In genomic region chr1:40785446-40785845, GRCh38 we compare ENCODE assay signal across 14 cellular contexts. TPM values are rescaled to one million over a fixed set of nuclear protein-coding genes. Genes with fewer than 3 reads are reported as not detected.
A peak's percentile ranks its signal among the peaks of the same experiment; 100 is the strongest.
DNase-seq lines count a peak whose midpoint lies in the region; ATAC-seq and TF ChIP-seq lines count a peak whose summit lies in the region.
"Had no signal": no experiment of that assay in that cellular context is flagged by ENCODE, and none has a peak within 500 bp of the region (broad histone marks: within the 10 kb centered on the region; RNA-seq: fewer than 3 reads in every experiment).

No MANE protein-coding gene starts in this region.

- peaks cover 34% of the 10 kb centered on the region for H3K27me3 Mint-ChIP-seq in activated naive CD8-positive, alpha-beta T cell treated with anti-CD3 and anti-CD28 coated beads, Interleukin-2, amount 10 ng/mL, durations not matched to agents 7 days and 5 days
- peaks cover 24% of the 10 kb centered on the region for H3K27me3 Mint-ChIP-seq in activated naive CD8-positive, alpha-beta T cell treated with anti-CD3 and anti-CD28 coated beads, Interleukin-2, amount 50 U/mL, for 24 hours
- H3K27me3 Mint-ChIP-seq in naive thymus-derived CD4-positive, alpha-beta T cell, result peaks cover 14 to 42% (median 30%) of the 10 kb centered on the region in 5 donors

- H3K4me3 Mint-ChIP-seq in activated naive CD8-positive, alpha-beta T cell treated with anti-CD3 and anti-CD28 coated beads, Interleukin-2, amount 10 ng/mL, durations not matched to agents 7 days and 5 days, result peak overlapping the region; percentile 68
- no peak overlapping the region for H3K4me3 Mint-ChIP-seq in activated naive CD8-positive, alpha-beta T cell treated with anti-CD3 and anti-CD28 coated beads, Interleukin-2, amount 50 U/mL, for 24 hours
- peak overlapping the region in 9 of 10 donors; percentile 16 to 86 (median 49) for H3K4me3 Mint-ChIP-seq in naive thymus-derived CD4-positive, alpha-beta T cell
- H3K4me3 Mint-ChIP-seq: activated CD4-positive, alpha-beta memory T cell treated with anti-CD3 and anti-CD28 coated beads, Interleukin-2, amount 10 ng/mL, durations not matched to agents 7 days and 5 days had no signal

- no peak for TF ChIP-seq POLR2A in testis (IDR thresholded peaks at IDR 0.05)

- DNase-seq in activated naive CD8-positive, alpha-beta T cell treated with anti-CD3 and anti-CD28 coated beads, Interleukin-2, amount 10 ng/mL, durations not matched to agents 7 days and 5 days, result no peak
- DNase-seq in activated naive CD8-positive, alpha-beta T cell treated with anti-CD3 and anti-CD28 coated beads, Interleukin-2, amount 50 U/mL, for 24 hours, result no peak
- peak; percentile 62 for DNase-seq in cerebellum (ENCODE audit: low spot score)
- DNase-seq in naive thymus-derived CD4-positive, alpha-beta T cell, result no peak
- DNase-seq in thoracic aorta (ENCODE audit: low spot score), result no peak
- no peak for DNase-seq in testis
- DNase-seq in BE2C, result no peak
- DNase-seq in activated naive CD4-positive, alpha-beta T cell treated with anti-CD3 and anti-CD28 coated beads, Interleukin-2, amount 50 U/mL, for 16 hours, result no peak
- DNase-seq: activated CD4-positive, alpha-beta memory T cell treated with anti-CD3 and anti-CD28 coated beads, Interleukin-2, amount 10 ng/mL, durations not matched to agents 7 days and 5 days; islet precursor cell; NCI-H1417; NCI-H2171 treated with DMSO at 0.1 percent for 48 hours; stimulated activated naive CD4-positive, alpha-beta T cell had no signal

- no peak overlapping the region for H3K27ac Mint-ChIP-seq in activated naive CD8-positive, alpha-beta T cell treated with anti-CD3 and anti-CD28 coated beads, Interleukin-2, amount 10 ng/mL, durations not matched to agents 7 days and 5 days
- H3K27ac Mint-ChIP-seq in activated naive CD8-positive, alpha-beta T cell treated with anti-CD3 and anti-CD28 coated beads, Interleukin-2, amount 50 U/mL, for 24 hours, result no peak overlapping the region
- H3K27ac Mint-ChIP-seq in naive thymus-derived CD4-positive, alpha-beta T cell, result peak overlapping the region in 1 of 9 donors; percentile 58
- H3K27ac Mint-ChIP-seq: activated CD4-positive, alpha-beta memory T cell treated with anti-CD3 and anti-CD28 coated beads, Interleukin-2, amount 10 ng/mL, durations not matched to agents 7 days and 5 days had no signal

- no peak for TF ChIP-seq CTCF in thoracic aorta (IDR thresholded peaks at IDR 0.05)
- TF ChIP-seq CTCF in testis (IDR thresholded peaks at IDR 0.05), result no peak
- no peak for TF ChIP-seq CTCF in BE2C (IDR thresholded peaks at IDR 0.05; ENCODE audit: low read depth, low read length)

- 93 to 94% methylated on average over 5 to 7 of the region's 7 CpGs for WGBS in testis, 2 donors

- no peaks in the 10 kb centered on the region for H3K9me3 ChIP-seq in naive thymus-derived CD4-positive, alpha-beta T cell (ENCODE audit: control insufficient read depth in 2 of 3, low read length in 3 of 3)
- no peaks in the 10 kb centered on the region for H3K9me3 ChIP-seq in thoracic aorta
- no peaks in the 10 kb centered on the region for H3K9me3 ChIP-seq in testis
- no peaks in the 10 kb centered on the region for H3K9me3 ChIP-seq in BE2C

- H3K4me3 ChIP-seq in naive thymus-derived CD4-positive, alpha-beta T cell (ENCODE audit: low read length), result no peak overlapping the region
- H3K4me3 ChIP-seq in thoracic aorta (peak overlapping the region; percentile 67), testis (no peak overlapping the region), BE2C (ENCODE audit: low read depth, low read length) (no peak overlapping the region)

- intact Hi-C loops in naive thymus-derived CD4-positive, alpha-beta T cell (cut with micrococcal nuclease), result no loop called here
- intact Hi-C loops in testis (cut with DNase I; ENCODE audit: low total_unique reads), result no loop called here

- POLR2A ChIA-PET in activated naive CD8-positive, alpha-beta T cell treated with anti-CD3 and anti-CD28 coated beads, Interleukin-2, amount 10 ng/mL, durations not matched to agents 7 days and 5 days (lab: Charles Lee), result no interaction called here
- POLR2A ChIA-PET in naive thymus-derived CD4-positive, alpha-beta T cell (lab: Charles Lee), result no interaction called here

- H3K9me3 Mint-ChIP-seq in activated naive CD8-positive, alpha-beta T cell treated with anti-CD3 and anti-CD28 coated beads, Interleukin-2, amount 10 ng/mL, durations not matched to agents 7 days and 5 days, result no peaks in the 10 kb centered on the region
- H3K9me3 Mint-ChIP-seq in activated naive CD8-positive, alpha-beta T cell treated with anti-CD3 and anti-CD28 coated beads, Interleukin-2, amount 50 U/mL, for 24 hours, result no peaks in the 10 kb centered on the region
- H3K9me3 Mint-ChIP-seq in naive thymus-derived CD4-positive, alpha-beta T cell, result peaks cover 0 to 2% (median 0%) of the 10 kb centered on the region in 11 donors
- H3K9me3 Mint-ChIP-seq: activated CD4-positive, alpha-beta memory T cell treated with anti-CD3 and anti-CD28 coated beads, Interleukin-2, amount 10 ng/mL, durations not matched to agents 7 days and 5 days had no signal

- peaks cover 0 to 5% of the 10 kb centered on the region in 2 donors for H3K4me1 ChIP-seq in naive thymus-derived CD4-positive, alpha-beta T cell (ENCODE audit: control insufficient read depth in 2 of 2, insufficient read depth in 2 of 2, low read length in 2 of 2)
- H3K4me1 ChIP-seq in thoracic aorta (ENCODE audit: control insufficient read depth in 1 of 2, low read depth in 2 of 2), result peaks cover 24 to 60% of the 10 kb centered on the region in 2 donors
- no peaks in the 10 kb centered on the region for H3K4me1 ChIP-seq in testis
- H3K4me1 ChIP-seq in BE2C, result no peaks in the 10 kb centered on the region

- no peak overlapping the region for H3K27ac ChIP-seq in naive thymus-derived CD4-positive, alpha-beta T cell (ENCODE audit: low read depth, low read length)
- peak overlapping the region; percentile 75 to 83 for H3K27ac ChIP-seq in thoracic aorta
- no peak overlapping the region for H3K27ac ChIP-seq in testis

- peaks cover 0 to 8% of the 10 kb centered on the region in 2 donors for H3K27me3 ChIP-seq in naive thymus-derived CD4-positive, alpha-beta T cell (ENCODE audit: control insufficient read depth in 2 of 2, insufficient read depth in 2 of 2, low read length in 2 of 2)
- H3K27me3 ChIP-seq in thoracic aorta (replicated peaks; ENCODE audit: insufficient read depth) (no peaks in the 10 kb centered on the region), testis (no peaks in the 10 kb centered on the region), BE2C (peaks cover 4% of the 10 kb centered on the region)

- CTCF ChIA-PET in naive thymus-derived CD4-positive, alpha-beta T cell (lab: Charles Lee), result interaction anchor here (1.4 kb wide), 1 partner anchor 11 kb away, joined by 3 read pairs; no protein-coding TSS in a partner anchor

- H3K4me1 Mint-ChIP-seq in activated naive CD8-positive, alpha-beta T cell treated with anti-CD3 and anti-CD28 coated beads, Interleukin-2, amount 10 ng/mL, durations not matched to agents 7 days and 5 days, result peaks cover 17% of the 10 kb centered on the region
- H3K4me1 Mint-ChIP-seq in activated naive CD8-positive, alpha-beta T cell treated with anti-CD3 and anti-CD28 coated beads, Interleukin-2, amount 50 U/mL, for 24 hours, result peaks cover 13% of the 10 kb centered on the region
- peaks cover 0 to 16% (median 6%) of the 10 kb centered on the region in 7 donors for H3K4me1 Mint-ChIP-seq in naive thymus-derived CD4-positive, alpha-beta T cell

- no peak for ATAC-seq in activated naive CD8-positive, alpha-beta T cell treated with anti-CD3 and anti-CD28 coated beads, Interleukin-2, amount 10 ng/mL, durations not matched to agents 7 days and 5 days (ENCODE audit: low read depth)
- no peak for ATAC-seq in activated naive CD8-positive, alpha-beta T cell treated with anti-CD3 and anti-CD28 coated beads, Interleukin-2, amount 50 U/mL, for 24 hours
- no peak for ATAC-seq in naive thymus-derived CD4-positive, alpha-beta T cell
- no peak for ATAC-seq in thoracic aorta (ENCODE audit: insufficient number of reproducible peaks, low FRiP score, low read depth)

- H3K36me3 Mint-ChIP-seq in activated naive CD8-positive, alpha-beta T cell treated with anti-CD3 and anti-CD28 coated beads, Interleukin-2, amount 10 ng/mL, durations not matched to agents 7 days and 5 days, result peaks cover 2% of the 10 kb centered on the region
- no peaks in the 10 kb centered on the region for H3K36me3 Mint-ChIP-seq in activated naive CD8-positive, alpha-beta T cell treated with anti-CD3 and anti-CD28 coated beads, Interleukin-2, amount 50 U/mL, for 24 hours (ENCODE audit: low read depth)
- H3K36me3 Mint-ChIP-seq in naive thymus-derived CD4-positive, alpha-beta T cell, result peaks cover 0 to 4% (median 0%) of the 10 kb centered on the region in 5 donors

- no peaks in the 10 kb centered on the region for H3K36me3 ChIP-seq in naive thymus-derived CD4-positive, alpha-beta T cell (ENCODE audit: control insufficient read depth in 2 of 3, insufficient read depth in 3 of 3, low read length in 3 of 3)
- H3K36me3 ChIP-seq in thoracic aorta (no peaks in the 10 kb centered on the region), testis (ENCODE audit: low read depth, missing control alignments) (no peaks in the 10 kb centered on the region), BE2C (no peaks in the 10 kb centered on the region)

RNA-seq across cellular contexts. Expression of gene KCNQ4, which starts 1.9 kb away (rescaled TPM):
- 1 to 10 TPM; 1.2 to 1.5 TPM for total RNA-seq in activated naive CD8-positive, alpha-beta T cell treated with anti-CD3 and anti-CD28 coated beads, Interleukin-2, amount 10 ng/mL, durations not matched to agents 7 days and 5 days
- total RNA-seq in cerebellum, result 2.0 TPM
- total RNA-seq in naive thymus-derived CD4-positive, alpha-beta T cell, result under 1 TPM; 0.13 to 0.97 (median 0.24) TPM
- under 1 TPM in 1 of 2 donors, not detected in 1; 0.10 TPM for polyA plus RNA-seq in naive thymus-derived CD4-positive, alpha-beta T cell
- total RNA-seq in thoracic aorta, result 10 to 100 TPM in 1 of 2 donors, 1 to 10 TPM in 1; 5.7 to 11.5 TPM
- total RNA-seq in testis, result 1 to 10 TPM; 1.4 to 2.4 TPM
- polyA plus RNA-seq in testis (ENCODE audit: insufficient read depth, low read depth, low replicate concordance), result 2.3 TPM
- 2.9 TPM for polyA plus RNA-seq in BE2C (2012; ENCODE audit: insufficient read depth, insufficient read length, low read depth)
- total RNA-seq: dermis microvascular lymphatic vessel endothelial cell had no signal

Comparison
In these comparisons a context has a peak if more than half of its experiments do, and no peak if none do; other contexts are left out.
1. H3K27ac ChIP-seq: peak in thoracic aorta (2 of 2); none in naive thymus-derived CD4-positive, alpha-beta T cell (single experiment) and testis (0 of 2).